In the genomic region with DNA sequence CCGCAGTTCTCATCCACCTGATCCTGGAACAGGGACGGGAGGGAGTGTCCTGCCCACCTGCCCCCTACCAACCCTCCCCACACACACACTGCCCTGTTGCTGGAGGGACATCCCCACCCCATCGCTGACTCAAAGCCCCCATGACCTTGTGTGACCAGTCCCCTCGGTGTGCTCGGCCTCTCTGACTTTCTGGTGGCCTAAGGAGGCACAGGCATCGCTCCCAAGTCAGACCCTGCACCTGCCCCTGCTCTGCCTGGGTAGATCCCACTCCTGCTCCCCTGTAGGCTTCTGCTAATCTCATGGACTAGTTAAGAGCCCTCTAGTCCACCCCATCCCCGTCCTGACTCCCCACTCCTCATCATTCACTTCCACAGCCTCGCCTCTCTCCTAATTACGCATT, we compare ENCODE assay signal across 29 cellular contexts. TPM values are rescaled to one million over a fixed set of nuclear protein-coding genes. Genes with fewer than 3 reads are reported as not detected.
"Had no signal": no experiment of that assay in that cellular context is flagged by ENCODE, and none has a peak within 500 bp of the region (broad histone marks: within the 10 kb centered on the region; RNA-seq: fewer than 3 reads in every experiment).

No MANE protein-coding gene starts in this region.

- H3K4me1 Mint-ChIP-seq: naive thymus-derived CD8-positive, alpha-beta T cell; nephron progenitor cell; stimulated activated naive B cell treated with anti-CD40 and anti-IgM and Interleukin-4, amounts not matched to agents 10 μg/mL and 1 μg/mL and 100 μg/mL, for 72 hours had no signal

- H3K27me3 ChIP-seq: neutrophil, ovary, right lobe of liver, sigmoid colon, stomach, thyroid gland, tibial nerve, upper lobe of left lung, vagina had no signal

- H3K4me1 ChIP-seq: parathyroid adenoma, psoas muscle, right lobe of liver, sigmoid colon, stomach, thyroid gland, tibial nerve, upper lobe of left lung, vagina had no signal

- H3K36me3 ChIP-seq: neutrophil, ovary, right lobe of liver, sigmoid colon, stomach, thoracic aorta, thyroid gland, tibial nerve, upper lobe of left lung, vagina had no signal

- H3K9me3 Mint-ChIP-seq: natural killer cell treated with Interleukin-12 subunit alpha and Interleukin-12 subunit beta and Interleukin-15 and Interleukin-18, amount 100 ng/mL, for 72 hours; nephron progenitor cell; neural crest cell; stimulated activated effector memory CD8-positive, alpha-beta T cell treated with anti-CD3 and anti-CD28 coated beads, Interleukin-12 subunit alpha, Interleukin-12 subunit beta, amount 100 ng/mL, for 72 hours; stimulated activated naive CD8-positive, alpha-beta T cell treated with anti-CD3 and anti-CD28 coated beads, Interleukin-15, Interleukin-2, amounts not matched to agents 100 ng/mL and 50 ng/mL, for 24 hours had no signal

- H3K27ac Mint-ChIP-seq: naive thymus-derived CD8-positive, alpha-beta T cell; natural killer cell treated with Interleukin-12 subunit alpha and Interleukin-12 subunit beta and Interleukin-15 and Interleukin-18, amount 100 ng/mL, for 72 hours; nephron progenitor cell; progenitor cell of endocrine pancreas; stimulated activated effector memory CD8-positive, alpha-beta T cell treated with anti-CD3 and anti-CD28 coated beads, Interleukin-12 subunit alpha, Interleukin-12 subunit beta, amount 100 ng/mL, for 72 hours; stimulated activated naive B cell treated with anti-CD40 and anti-IgM and Interleukin-4, amounts not matched to agents 10 μg/mL and 1 μg/mL and 100 μg/mL, for 72 hours; stimulated activated naive CD8-positive, alpha-beta T cell treated with anti-CD3 and anti-CD28 coated beads, Interleukin-15, Interleukin-2, amounts not matched to agents 100 ng/mL and 50 ng/mL, for 24 hours had no signal

- H3K27ac ChIP-seq: neutrophil, ovary, parathyroid adenoma, psoas muscle, right lobe of liver, sigmoid colon, stomach, thoracic aorta, thyroid gland, tibial nerve, upper lobe of left lung, vagina had no signal

- H3K9me3 ChIP-seq: neutrophil, ovary, psoas muscle, right lobe of liver, sigmoid colon, stomach, thoracic aorta, thyroid gland, tibial nerve, upper lobe of left lung, vagina had no signal

- H3K36me3 Mint-ChIP-seq: naive thymus-derived CD8-positive, alpha-beta T cell; natural killer cell treated with Interleukin-12 subunit alpha and Interleukin-12 subunit beta and Interleukin-15 and Interleukin-18, amount 100 ng/mL, for 72 hours; stimulated activated effector memory CD8-positive, alpha-beta T cell treated with anti-CD3 and anti-CD28 coated beads, Interleukin-12 subunit alpha, Interleukin-12 subunit beta, amount 100 ng/mL, for 72 hours; stimulated activated naive B cell treated with anti-CD40 and anti-IgM and Interleukin-4, amounts not matched to agents 10 μg/mL and 1 μg/mL and 100 μg/mL, for 72 hours had no signal

- H3K27me3 Mint-ChIP-seq: natural killer cell treated with Interleukin-12 subunit alpha and Interleukin-12 subunit beta and Interleukin-15 and Interleukin-18, amount 100 ng/mL, for 72 hours; stimulated activated naive B cell treated with anti-CD40 and anti-IgM and Interleukin-4, amounts not matched to agents 10 μg/mL and 1 μg/mL and 100 μg/mL, for 72 hours; stimulated activated naive CD8-positive, alpha-beta T cell treated with anti-CD3 and anti-CD28 coated beads, Interleukin-15, Interleukin-2, amounts not matched to agents 100 ng/mL and 50 ng/mL, for 24 hours had no signal

- DNase-seq: naive thymus-derived CD8-positive, alpha-beta T cell; nephron progenitor cell; nucleus accumbens; ovary; psoas muscle; right cardiac atrium; right lobe of liver; sigmoid colon; small intestine; stimulated activated CD4-positive, alpha-beta T cell treated with anti-CD3 and anti-CD28 coated beads, Interleukin-15, amount 100 ng/mL, for 24 hours; stimulated activated CD4-positive, alpha-beta T cell treated with anti-CD3 and anti-CD28 coated beads, Interleukin-2, amount 100 ng/mL, for 24 hours; stimulated activated CD4-positive, alpha-beta T cell treated with anti-CD3 and anti-CD28 coated beads, Interleukin-2, amount 100 ng/mL, for 48 hours; stimulated activated CD4-positive, alpha-beta T cell treated with anti-CD3 and anti-CD28 coated beads, Interleukin-4, amount 100 ng/mL, for 24 hours; stimulated activated naive B cell treated with anti-CD40 and anti-IgM and Interleukin-4, amounts not matched to agents 10 μg/mL and 1 μg/mL and 100 μg/mL, for 72 hours; stimulated activated naive CD4-positive, alpha-beta T cell treated with Interleukin-2 at 50 U/mL for 16 hours; stomach; thyroid gland; trophoblast cell; upper lobe of left lung had no signal

- H3K4me3 ChIP-seq: ovary, psoas muscle, right lobe of liver, sigmoid colon, stomach, thoracic aorta, thyroid gland, tibial nerve, upper lobe of left lung, vagina had no signal

- H3K4me3 Mint-ChIP-seq: naive thymus-derived CD8-positive, alpha-beta T cell; natural killer cell treated with Interleukin-12 subunit alpha and Interleukin-12 subunit beta and Interleukin-15 and Interleukin-18, amount 100 ng/mL, for 72 hours; nephron progenitor cell; neural crest cell; stimulated activated effector memory CD8-positive, alpha-beta T cell treated with anti-CD3 and anti-CD28 coated beads, Interleukin-12 subunit alpha, Interleukin-12 subunit beta, amount 100 ng/mL, for 72 hours; stimulated activated naive B cell treated with anti-CD40 and anti-IgM and Interleukin-4, amounts not matched to agents 10 μg/mL and 1 μg/mL and 100 μg/mL, for 72 hours; stimulated activated naive CD8-positive, alpha-beta T cell treated with anti-CD3 and anti-CD28 coated beads, Interleukin-15, Interleukin-2, amounts not matched to agents 100 ng/mL and 50 ng/mL, for 24 hours had no signal

- ATAC-seq: naive thymus-derived CD8-positive, alpha-beta T cell; natural killer cell treated with Interleukin-12 subunit alpha and Interleukin-12 subunit beta and Interleukin-15 and Interleukin-18, amount 100 ng/mL, for 72 hours; psoas muscle; right cardiac atrium; right lobe of liver; stimulated activated effector memory CD8-positive, alpha-beta T cell treated with anti-CD3 and anti-CD28 coated beads, Interleukin-12 subunit alpha, Interleukin-12 subunit beta, amount 100 ng/mL, for 72 hours; stimulated activated naive B cell treated with anti-CD40 and anti-IgM and Interleukin-4, amounts not matched to agents 10 μg/mL and 1 μg/mL and 100 μg/mL, for 72 hours had no signal

RNA-seq across cellular contexts. Expression of a gene that starts 58.8 kb away (rescaled TPM):
- total RNA-seq: naive thymus-derived CD8-positive, alpha-beta T cell had no signal
